Comparison of ENCODE assay signal across 15 cellular contexts in genomic region chr18:62939433-62939832, GRCh38.
DNase-seq lines count a peak whose midpoint lies in the region; ATAC-seq, FAIRE-seq and TF ChIP-seq lines count a peak whose summit lies in the region.
"Had no signal": no experiment of that assay in that cellular context is flagged by ENCODE, and none has a peak within 500 bp of the region (broad histone marks: within the 10 kb centered on the region; RNA-seq: fewer than 3 reads in every experiment).

No MANE protein-coding gene starts in this region.

- H3K9me3 ChIP-seq in pancreas = no peaks in the 10 kb centered on the region

- no peaks in the 10 kb centered on the region for H3K36me3 ChIP-seq in pancreas

- peak; percentile 37 for FAIRE-seq in endometrium (lab: Jason Lieb, UNC)
- no peak for FAIRE-seq in pancreas (lab: Jason Lieb, UNC)

- H3K9me3 Mint-ChIP-seq in CD14-positive monocyte (no peaks in the 10 kb centered on the region), endothelial cell (ENCODE audit: unreplicated experiment) (no peaks in the 10 kb centered on the region)
- H3K9me3 Mint-ChIP-seq: activated T-helper 1 cell treated with anti-CD3 and anti-CD28 coated beads, Interleukin-12 subunit alpha, Interleukin-12 subunit beta, Interleukin-2, Interleukin-4 antibody, amounts not matched to agents 30 ng/mL and 10 ng/mL and 1 ng/mL, durations not matched to agents 14 hours and 24 hours and 36 hours had no signal

- H3K27ac ChIP-seq in pancreas = peak overlapping the region in 1 of 4 donors; percentile 29

- TF ChIP-seq CTCF in CD14-positive monocyte (IDR thresholded peaks at IDR 0.05) (no peak), pancreas (IDR thresholded peaks at IDR 0.05) (no peak), endothelial cell (IDR thresholded peaks at IDR 0.05; ENCODE audit: unreplicated experiment) (no peak)

- H3K27ac Mint-ChIP-seq in CD14-positive monocyte (peak overlapping the region; percentile 39 to 81 (median 78)), endothelial cell (ENCODE audit: unreplicated experiment) (no peak overlapping the region)
- H3K27ac Mint-ChIP-seq: activated T-helper 1 cell treated with anti-CD3 and anti-CD28 coated beads, Interleukin-12 subunit alpha, Interleukin-12 subunit beta, Interleukin-2, Interleukin-4 antibody, amounts not matched to agents 30 ng/mL and 10 ng/mL and 1 ng/mL, durations not matched to agents 14 hours and 24 hours and 36 hours had no signal

- peaks cover 0 to 2% (median 0%) of the 10 kb centered on the region in 3 donors for H3K27me3 Mint-ChIP-seq in CD14-positive monocyte (ENCODE audit: low read depth in 3 of 3)
- H3K27me3 Mint-ChIP-seq in endothelial cell (ENCODE audit: unreplicated experiment) = no peaks in the 10 kb centered on the region

- intact Hi-C loops in CD14-positive monocyte (cut with micrococcal nuclease) = no loop called here
- intact Hi-C loops in pancreas (cut with DNase I) = no loop called here

- peak overlapping the region in 1 of 2 donors; percentile 68 for H3K4me3 Mint-ChIP-seq in CD14-positive monocyte
- no peak overlapping the region for H3K4me3 Mint-ChIP-seq in endothelial cell (ENCODE audit: unreplicated experiment)
- H3K4me3 Mint-ChIP-seq: activated T-helper 1 cell treated with anti-CD3 and anti-CD28 coated beads, Interleukin-12 subunit alpha, Interleukin-12 subunit beta, Interleukin-2, Interleukin-4 antibody, amounts not matched to agents 30 ng/mL and 10 ng/mL and 1 ng/mL, durations not matched to agents 14 hours and 24 hours and 36 hours had no signal

- ATAC-seq in pancreas (peak in 3 of 4 donors; percentile 39 to 55 (median 49)), GM21423 (IDR thresholded peaks at IDR 0.05; ENCODE audit: unreplicated experiment) (no peak), GM21723 (IDR thresholded peaks at IDR 0.05; ENCODE audit: unreplicated experiment) (no peak)
- ATAC-seq: stimulated activated naive CD8-positive, alpha-beta T cell treated with anti-CD3 and anti-CD28 coated beads, Interleukin-15, Interleukin-2, amounts not matched to agents 100 U/mL and 50 U/mL, for 24 hours had no signal

- H3K4me1 Mint-ChIP-seq in CD14-positive monocyte (peaks cover 47% of the 10 kb centered on the region), endothelial cell (ENCODE audit: unreplicated experiment) (peaks cover 8% of the 10 kb centered on the region)

- WGBS in pancreas, 2 donors = 42 to 45% methylated on average over 6 of the region's 6 CpGs

- DNase-seq in CD14-positive monocyte (ENCODE audit: low spot score) (no peak), NOMO-1 treated with dmso at 0.1 percent for 144 hours (lab: John Stamatoyannopoulos, UW; ENCODE audit: unreplicated experiment) (peak; percentile 76), pancreas (no peak), endothelial cell (ENCODE audit: low spot score) (no peak)
- DNase-seq in stimulated activated CD4-positive, alpha-beta T cell treated with anti-CD3 and anti-CD28 coated beads, Interleukin-2, amount 100 ng/mL, for 48 hours = no peak
- DNase-seq: cerebellar nuclear complex; EL; NCI-H526; stimulated activated CD4-positive, alpha-beta T cell treated with anti-CD3 and anti-CD28 coated beads, Interleukin-15, amount 100 ng/mL, for 24 hours; stimulated activated naive CD8-positive, alpha-beta T cell treated with anti-CD3 and anti-CD28 coated beads, Interleukin-15, Interleukin-2, amounts not matched to agents 100 U/mL and 50 U/mL, for 24 hours; T-helper 9 cell had no signal

- H3K36me3 Mint-ChIP-seq in CD14-positive monocyte = peaks cover 3 to 5% of the 10 kb centered on the region in 2 donors
- peaks cover 8% of the 10 kb centered on the region for H3K36me3 Mint-ChIP-seq in endothelial cell (ENCODE audit: low read depth, unreplicated experiment)

- no peaks in the 10 kb centered on the region for H3K4me1 ChIP-seq in pancreas

- H3K4me3 ChIP-seq in pancreas = no peak overlapping the region

- no peaks in the 10 kb centered on the region for H3K27me3 ChIP-seq in pancreas

Comparison
In these comparisons a context has a peak if more than half of its experiments do, and no peak if none do; other contexts are left out.
1. ATAC-seq: peak in pancreas (3 of 4); none in GM21423 (single experiment) and GM21723 (single experiment).